8 cellular contexts compared by ENCODE assay signal in the genomic region with DNA sequence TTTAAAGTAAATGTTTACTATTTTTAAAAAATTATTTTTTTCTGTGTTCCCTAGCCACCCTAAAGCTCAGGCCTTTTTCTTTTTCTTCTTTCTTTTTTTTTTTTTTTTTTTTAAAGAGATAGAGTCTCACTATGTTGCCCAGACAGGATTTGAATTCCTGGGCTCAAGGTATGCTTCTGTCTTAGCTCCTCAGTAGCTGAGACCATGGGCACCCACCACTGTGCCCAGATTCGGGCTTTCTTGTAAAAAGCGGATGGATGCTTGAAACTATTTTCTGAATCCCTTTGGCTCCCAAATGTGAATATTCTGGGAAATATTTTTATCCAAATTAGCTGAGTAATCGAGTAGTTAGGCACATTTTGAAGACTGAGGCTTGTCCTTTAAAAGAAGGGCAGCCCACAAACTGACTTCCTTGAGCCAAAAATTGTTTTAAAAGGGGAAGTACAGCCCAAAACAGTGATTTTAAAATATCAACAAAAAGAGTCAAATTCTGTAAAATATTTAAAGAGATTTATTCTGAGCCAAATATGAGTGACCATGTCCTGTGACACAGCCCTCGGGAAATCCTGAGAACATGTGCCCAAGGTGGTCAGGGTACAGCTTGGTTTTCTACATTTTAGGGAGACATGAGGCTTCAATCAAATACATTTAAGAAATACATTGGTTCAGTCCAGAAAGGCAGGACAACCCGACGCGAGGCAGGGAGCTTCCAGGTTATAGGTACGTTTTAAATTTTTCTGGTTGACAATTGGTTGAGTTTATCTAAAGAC. TPM values are rescaled to one million over a fixed set of nuclear protein-coding genes. Genes with fewer than 3 reads are reported as not detected.
A peak's percentile ranks its signal among the peaks of the same experiment; 100 is the strongest.
DNase-seq lines count a peak whose midpoint lies in the region; ATAC-seq, FAIRE-seq and TF ChIP-seq lines count a peak whose summit lies in the region.

No MANE protein-coding gene starts in this region.

- H3K4me1 ChIP-seq in astrocyte (ENCODE audit: insufficient read depth, low read length) (peaks cover 13% of the 10 kb centered on the region), transverse colon (peaks cover 9 to 49% (median 32%) of the 10 kb centered on the region in 4 donors)

- TF ChIP-seq POLR2A in transverse colon (IDR thresholded peaks at IDR 0.05), result no peak

- 16 to 22% methylated on average over 8 of the region's 8 CpGs for WGBS in transverse colon (ENCODE audit: low coverage in 1 of 2), 2 donors

- H3K36me3 ChIP-seq in astrocyte (ENCODE audit: insufficient read depth, low read length) (no peaks in the 10 kb centered on the region), transverse colon (no peaks in the 10 kb centered on the region)

- ATAC-seq in memory B cell (ENCODE audit: low read depth), result peak; percentile 1

- H3K27ac Mint-ChIP-seq in activated CD4-positive, alpha-beta T cell treated with anti-CD3 and anti-CD28 coated beads, Interleukin-2, amount 10 ng/mL, durations not matched to agents 7 days and 5 days, result peak overlapping the region; percentile 31
- H3K27ac Mint-ChIP-seq in astrocyte (ENCODE audit: unreplicated experiment) (peak overlapping the region; percentile 20), memory B cell (peak overlapping the region; percentile 91)

- H3K27me3 Mint-ChIP-seq in activated CD4-positive, alpha-beta T cell treated with anti-CD3 and anti-CD28 coated beads, Interleukin-2, amount 10 ng/mL, durations not matched to agents 7 days and 5 days, result peaks cover 3% of the 10 kb centered on the region
- H3K27me3 Mint-ChIP-seq in astrocyte (ENCODE audit: low read depth, unreplicated experiment) (no peaks in the 10 kb centered on the region), memory B cell (no peaks in the 10 kb centered on the region)

- peak overlapping the region; percentile 77 for H2AFZ ChIP-seq in astrocyte (ENCODE audit: low read depth, low read length)

- FAIRE-seq in astrocyte (lab: Jason Lieb, UNC), result no peak
- FAIRE-seq in RCC 7860 (lab: Jason Lieb, UNC), result no peak

- peak overlapping the region; percentile 59 for H3K4me3 ChIP-seq in astrocyte (ENCODE audit: insufficient read depth, low read depth, low read length)
- peak overlapping the region; percentile 17 to 66 (median 64) for H3K4me3 ChIP-seq in transverse colon

- peaks cover 2% of the 10 kb centered on the region for H3K27me3 ChIP-seq in astrocyte (ENCODE audit: insufficient read depth, low read length)
- H3K27me3 ChIP-seq in transverse colon, result no peaks in the 10 kb centered on the region

- in situ Hi-C loops in transverse colon (cut with MboI; ENCODE audit: low pct_ligation_motif_present in 1 of 4, low pct_unique_long_range_greater_than_20kb in 1 of 4, low sequenced_read_pairs in 3 of 4), result no loop called here

- H3K27ac ChIP-seq in astrocyte (ENCODE audit: low read depth, low read length) (no peak overlapping the region), transverse colon (peak overlapping the region; percentile 91 to 96 (median 92))

- no peak for TF ChIP-seq EP300 in transverse colon (IDR thresholded peaks at IDR 0.05; ENCODE audit: low read depth)

- peaks cover 36% of the 10 kb centered on the region for H3K4me1 Mint-ChIP-seq in activated CD4-positive, alpha-beta T cell treated with anti-CD3 and anti-CD28 coated beads, Interleukin-2, amount 10 ng/mL, durations not matched to agents 7 days and 5 days
- H3K4me1 Mint-ChIP-seq in astrocyte (ENCODE audit: low read depth, unreplicated experiment), result peaks cover 10% of the 10 kb centered on the region
- peaks cover 31% of the 10 kb centered on the region for H3K4me1 Mint-ChIP-seq in memory B cell

- H3K9me3 ChIP-seq in astrocyte (ENCODE audit: insufficient read depth, low read depth, low read length) (no peaks in the 10 kb centered on the region), transverse colon (no peaks in the 10 kb centered on the region)

- no peaks in the 10 kb centered on the region for H3K79me2 ChIP-seq in astrocyte (ENCODE audit: insufficient read depth, low read length)

- H3K36me3 Mint-ChIP-seq in activated CD4-positive, alpha-beta T cell treated with anti-CD3 and anti-CD28 coated beads, Interleukin-2, amount 10 ng/mL, durations not matched to agents 7 days and 5 days (ENCODE audit: low read depth), result no peaks in the 10 kb centered on the region
- H3K36me3 Mint-ChIP-seq in astrocyte (ENCODE audit: low read depth, unreplicated experiment) (no peaks in the 10 kb centered on the region), memory B cell (peaks cover 10% of the 10 kb centered on the region)

- intact Hi-C loops in transverse colon (cut with DNase I; ENCODE audit: low total_unique reads), result loop anchor here (10.0 kb wide), 1 partner anchor 61 kb away; no protein-coding TSS in a partner anchor

- H3K4me2 ChIP-seq in astrocyte (ENCODE audit: low read length), result peak overlapping the region; percentile 82

- H3K9me3 Mint-ChIP-seq in activated CD4-positive, alpha-beta T cell treated with anti-CD3 and anti-CD28 coated beads, Interleukin-2, amount 10 ng/mL, durations not matched to agents 7 days and 5 days, result peaks cover 1% of the 10 kb centered on the region
- H3K9me3 Mint-ChIP-seq in astrocyte (ENCODE audit: unreplicated experiment) (peaks cover 2% of the 10 kb centered on the region), memory B cell (no peaks in the 10 kb centered on the region)

- CTCF ChIA-PET in activated CD4-positive, alpha-beta T cell treated with anti-CD3 and anti-CD28 coated beads, Interleukin-2, amount 10 ng/mL, durations not matched to agents 7 days and 5 days (lab: Charles Lee), result no interaction called here

- H3K4me3 Mint-ChIP-seq in activated CD4-positive, alpha-beta T cell treated with anti-CD3 and anti-CD28 coated beads, Interleukin-2, amount 10 ng/mL, durations not matched to agents 7 days and 5 days, result peak overlapping the region; percentile 61
- H3K4me3 Mint-ChIP-seq in astrocyte (ENCODE audit: unreplicated experiment) (no peak overlapping the region), memory B cell (peak overlapping the region; percentile 100)

- no peaks in the 10 kb centered on the region for H4K20me1 ChIP-seq in astrocyte (ENCODE audit: insufficient read depth, low read length)

- no peak for DNase-seq in activated CD4-positive, alpha-beta T cell treated with anti-CD3 and anti-CD28 coated beads, Interleukin-2, amount 10 ng/mL, durations not matched to agents 7 days and 5 days
- DNase-seq in activated CD4-positive, alpha-beta T cell treated with anti-CD3 and anti-CD28 coated beads, Interleukin-2, amount 50 U/mL, for 48 hours, result no peak
- DNase-seq in astrocyte (ENCODE audit: low read depth) (no peak), memory B cell (ENCODE audit: low spot score in 2 of 2) (peak in 1 of 2 donors; percentile 7), transverse colon (no peak), RCC 7860 (ENCODE audit: low spot score) (no peak), inferior parietal cortex (ENCODE audit: extremely low spot score) (no peak), iPS-NIHi7 (ENCODE audit: extremely low spot score) (no peak)

- POLR2A ChIA-PET in activated CD4-positive, alpha-beta T cell treated with anti-CD3 and anti-CD28 coated beads, Interleukin-2, amount 10 ng/mL, durations not matched to agents 7 days and 5 days (lab: Charles Lee), result interaction anchor here (0.6 kb wide), 1 partner anchor 347 kb away, joined by 5 read pairs; a partner anchor contains a TSS

- TF ChIP-seq CTCF in astrocyte (IDR thresholded peaks at IDR 0.05; ENCODE audit: insufficient read depth, low read depth, low read length) (no peak), transverse colon (IDR thresholded peaks at IDR 0.05) (no peak)

- H3K9ac ChIP-seq in astrocyte (ENCODE audit: low read length), result peak overlapping the region; percentile 63

RNA-seq across cellular contexts. Expression of a gene that starts 28.8 kb away (rescaled TPM):
- total RNA-seq in activated CD4-positive, alpha-beta T cell treated with anti-CD3 and anti-CD28 coated beads, Interleukin-2, amount 10 ng/mL, durations not matched to agents 7 days and 5 days, result not detected
- total RNA-seq in astrocyte (not detected in 2 replicates), transverse colon (not detected)

Comparison
In these comparisons a context has a peak if more than half of its experiments do, and no peak if none do; other contexts are left out.
1. H3K27ac Mint-ChIP-seq: peak in every context shown above with its lines; median percentile 91 in memory B cell; 31 in activated CD4-positive, alpha-beta T cell treated with anti-CD3 and anti-CD28 coated beads, Interleukin-2, amount 10 ng/mL, durations not matched to agents 7 days and 5 days; 20 in astrocyte.